ENCODE assay signal across 1 cellular context in genomic region chr1:202235856-202236837, GRCh38.
TF ChIP-seq lines count a peak whose summit lies in the region.

No MANE protein-coding gene starts in this region.

TF ChIP-seq in WTC11, 78 proteins besides CTCF, POLR2A, EP300 and RAD21 (continued from another document and continues in another):
- peak; percentile 45; the same call in 1 of the 2 replicates for TF ChIP-seq ERG (CRISPR knock-in tag; IDR thresholded peaks at IDR 0.05)
- no peak for TF ChIP-seq NR1H2 (CRISPR knock-in tag; IDR thresholded peaks at IDR 0.05)
- TF ChIP-seq ATF2 (CRISPR knock-in tag; IDR thresholded peaks at IDR 0.05; ENCODE audit: borderline replicate concordance, low read depth) = no peak
- no peak for TF ChIP-seq ZNF671 (CRISPR knock-in tag; IDR thresholded peaks at IDR 0.05)
- TF ChIP-seq ZNF263 (CRISPR knock-in tag; IDR thresholded peaks at IDR 0.05; ENCODE audit: low read depth) = peak; percentile 62; the same call in 1 of the 2 replicates
- TF ChIP-seq GABPB1 (CRISPR knock-in tag; IDR thresholded peaks at IDR 0.05) = peak; percentile 93
- peak; percentile 68; the same call in 1 of the 2 replicates for TF ChIP-seq PRDM15 (CRISPR knock-in tag; IDR thresholded peaks at IDR 0.05)
- no peak for TF ChIP-seq TP53 (CRISPR knock-in tag; IDR thresholded peaks at IDR 0.05)
- no peak for TF ChIP-seq SOX15 (CRISPR knock-in tag; IDR thresholded peaks at IDR 0.05)
- no peak for TF ChIP-seq ZBTB43 (CRISPR knock-in tag; IDR thresholded peaks at IDR 0.05)
- no peak for TF ChIP-seq ZNF219 (CRISPR knock-in tag; IDR thresholded peaks at IDR 0.05; ENCODE audit: borderline replicate concordance)
- TF ChIP-seq ZNF425 (CRISPR knock-in tag; conservative IDR thresholded peaks at IDR 0.05) = no peak
- TF ChIP-seq ATF3 (CRISPR knock-in tag; conservative IDR thresholded peaks at IDR 0.05) = peak; percentile 77
- TF ChIP-seq IRF2 (CRISPR knock-in tag; IDR thresholded peaks at IDR 0.05; ENCODE audit: borderline replicate concordance, low read depth) = no peak
- no peak for TF ChIP-seq TCF7 (CRISPR knock-in tag; IDR thresholded peaks at IDR 0.05; ENCODE audit: low read depth)
- no peak for TF ChIP-seq SMAD3 (CRISPR knock-in tag; IDR thresholded peaks at IDR 0.05; ENCODE audit: borderline replicate concordance)
- TF ChIP-seq NR3C1 (CRISPR knock-in tag; conservative IDR thresholded peaks at IDR 0.05; ENCODE audit: low read depth) = no peak
- no peak for TF ChIP-seq E2F5 (CRISPR knock-in tag; IDR thresholded peaks at IDR 0.05)
- no peak for TF ChIP-seq MLX (CRISPR knock-in tag; IDR thresholded peaks at IDR 0.05)
- TF ChIP-seq PRRX2 (CRISPR knock-in tag; IDR thresholded peaks at IDR 0.05) = no peak
- TF ChIP-seq TEAD1 (CRISPR knock-in tag; IDR thresholded peaks at IDR 0.05) = no peak
- no peak for TF ChIP-seq ZNF416 (CRISPR knock-in tag; IDR thresholded peaks at IDR 0.05)
- no peak for TF ChIP-seq JUN (CRISPR knock-in tag; IDR thresholded peaks at IDR 0.05)
- no peak for TF ChIP-seq IRF1 (CRISPR knock-in tag; IDR thresholded peaks at IDR 0.05)
- no peak for TF ChIP-seq ZNF281 (CRISPR knock-in tag; IDR thresholded peaks at IDR 0.05)
- no peak for TF ChIP-seq EMX1 (CRISPR knock-in tag; IDR thresholded peaks at IDR 0.05)
- no peak for TF ChIP-seq ZMAT4 (CRISPR knock-in tag; IDR thresholded peaks at IDR 0.05)
- no peak for TF ChIP-seq ELF4 (CRISPR knock-in tag; IDR thresholded peaks at IDR 0.05; ENCODE audit: low read depth)
- TF ChIP-seq ZNF512 (CRISPR knock-in tag; IDR thresholded peaks at IDR 0.05; ENCODE audit: borderline replicate concordance) = no peak
- no peak for TF ChIP-seq AFF4 (CRISPR knock-in tag; IDR thresholded peaks at IDR 0.05; ENCODE audit: borderline replicate concordance)
- TF ChIP-seq SP1 (CRISPR knock-in tag; conservative IDR thresholded peaks at IDR 0.05) = peak; percentile 18; the same call in 1 of the 2 replicates
